In genomic region chr6:45436544-45437440, GRCh38 we compare ENCODE assay signal across 8 cellular contexts. TPM values are rescaled to one million over a fixed set of nuclear protein-coding genes. Genes with fewer than 3 reads are reported as not detected.
DNase-seq lines count a peak whose midpoint lies in the region; ATAC-seq and TF ChIP-seq lines count a peak whose summit lies in the region.

No MANE protein-coding gene starts in this region.

- DNase-seq in GDM1 (lab: John Stamatoyannopoulos, UW) (peak; percentile 33), substantia nigra (lab: John Stamatoyannopoulos, UW) (no peak), type B pancreatic cell (ENCODE audit: extremely low spot score, unreplicated experiment) (no peak), foreskin melanocyte (no peak)
- DNase-seq in Jurkat, Clone E6-1 (ENCODE audit: low read depth, low spot score), result peak; percentile 78
- DNase-seq in activated naive CD8-positive, alpha-beta T cell treated with anti-CD3 and anti-CD28 coated beads, Interleukin-2, amount 10 ng/mL, durations not matched to agents 7 days and 5 days, result no peak

- no peaks in the 10 kb centered on the region for H3K27me3 Mint-ChIP-seq in activated naive CD8-positive, alpha-beta T cell treated with anti-CD3 and anti-CD28 coated beads, Interleukin-2, amount 10 ng/mL, durations not matched to agents 7 days and 5 days
- H3K27me3 Mint-ChIP-seq in type B pancreatic cell, result no peaks in the 10 kb centered on the region

- H3K36me3 ChIP-seq in mesodermal cell (ENCODE audit: control insufficient read depth, insufficient read depth, low read length), result peaks cover 22% of the 10 kb centered on the region

- H3K4me3 ChIP-seq in Jurkat, Clone E6-1 (ENCODE audit: low read length), result no peak overlapping the region
- no peak overlapping the region for H3K4me3 ChIP-seq in mesodermal cell (ENCODE audit: extremely low read depth, insufficient read depth, low read length, poor library complexity, severe bottlenecking)

- H3K36me3 Mint-ChIP-seq in activated naive CD8-positive, alpha-beta T cell treated with anti-CD3 and anti-CD28 coated beads, Interleukin-2, amount 10 ng/mL, durations not matched to agents 7 days and 5 days, result peaks cover 3% of the 10 kb centered on the region
- H3K36me3 Mint-ChIP-seq in type B pancreatic cell, result no peaks in the 10 kb centered on the region

- H3K27ac Mint-ChIP-seq in activated naive CD8-positive, alpha-beta T cell treated with anti-CD3 and anti-CD28 coated beads, Interleukin-2, amount 10 ng/mL, durations not matched to agents 7 days and 5 days, result peak overlapping the region; percentile 5
- no peak overlapping the region for H3K27ac Mint-ChIP-seq in type B pancreatic cell

- no peaks in the 10 kb centered on the region for H3K9me3 ChIP-seq in mesodermal cell (ENCODE audit: control insufficient read depth, low read length)

- peaks cover 38% of the 10 kb centered on the region for H3K4me1 Mint-ChIP-seq in activated naive CD8-positive, alpha-beta T cell treated with anti-CD3 and anti-CD28 coated beads, Interleukin-2, amount 10 ng/mL, durations not matched to agents 7 days and 5 days
- peaks cover 27% of the 10 kb centered on the region for H3K4me1 Mint-ChIP-seq in type B pancreatic cell (ENCODE audit: unreplicated experiment)

- ATAC-seq in activated naive CD8-positive, alpha-beta T cell treated with anti-CD3 and anti-CD28 coated beads, Interleukin-2, amount 10 ng/mL, durations not matched to agents 7 days and 5 days (ENCODE audit: low read depth), result peak; percentile 76
- ATAC-seq in HG03342 (IDR thresholded peaks at IDR 0.05; ENCODE audit: unreplicated experiment), result no peak

- TF ChIP-seq CTCF in type B pancreatic cell (conservative IDR thresholded peaks at IDR 0.05), result no peak

- POLR2A ChIA-PET in activated naive CD8-positive, alpha-beta T cell treated with anti-CD3 and anti-CD28 coated beads, Interleukin-2, amount 10 ng/mL, durations not matched to agents 7 days and 5 days (lab: Charles Lee), result no interaction called here

- peak overlapping the region; percentile 37 for H3K4me3 Mint-ChIP-seq in activated naive CD8-positive, alpha-beta T cell treated with anti-CD3 and anti-CD28 coated beads, Interleukin-2, amount 10 ng/mL, durations not matched to agents 7 days and 5 days
- H3K4me3 Mint-ChIP-seq in type B pancreatic cell, result no peak overlapping the region

- H3K9me3 Mint-ChIP-seq in activated naive CD8-positive, alpha-beta T cell treated with anti-CD3 and anti-CD28 coated beads, Interleukin-2, amount 10 ng/mL, durations not matched to agents 7 days and 5 days, result no peaks in the 10 kb centered on the region
- no peaks in the 10 kb centered on the region for H3K9me3 Mint-ChIP-seq in type B pancreatic cell

- 73% methylated on average over 3 of the region's 7 CpGs; no CpG with 5 or more reads in 1 of the 2 experiments for WGBS in mesodermal cell (ENCODE audit: insufficient coverage in 2 of 2), 2 experiments

- peaks cover 42% of the 10 kb centered on the region for H3K4me1 ChIP-seq in mesodermal cell (ENCODE audit: control insufficient read depth, insufficient read depth, low read length, poor library complexity, severe bottlenecking)

- H3K27ac ChIP-seq in mesodermal cell (ENCODE audit: low read depth, low read length, severe bottlenecking) (peak overlapping the region; percentile 74), substantia nigra (ENCODE audit: low read depth, low read length, poor library complexity, severe bottlenecking) (no peak overlapping the region)

RNA-seq across cellular contexts. Expression of gene SUPT3H, which starts 59.1 kb away (rescaled TPM):
- 8.3 TPM for polyA plus RNA-seq in Jurkat, Clone E6-1 (2012; ENCODE audit: insufficient read depth, insufficient read length)
- 10 to 100 TPM; 10.1 to 11.6 TPM for total RNA-seq in activated naive CD8-positive, alpha-beta T cell treated with anti-CD3 and anti-CD28 coated beads, Interleukin-2, amount 10 ng/mL, durations not matched to agents 7 days and 5 days
- 18.9 TPM for polyA plus RNA-seq in mesodermal cell (2013, experiment 1 of 2)
- polyA plus RNA-seq in mesodermal cell (2013, experiment 2 of 2), result 25.7 TPM
- 8.6 and 18.4 TPM in 2 replicates for total RNA-seq in type B pancreatic cell (ENCODE audit: low replicate concordance)

Comparison
In these comparisons a context has a peak if more than half of its experiments do, and no peak if none do; other contexts are left out.
1. DNase-seq: peak in GDM1 (single experiment) and Jurkat, Clone E6-1 (single experiment); none in activated naive CD8-positive, alpha-beta T cell treated with anti-CD3 and anti-CD28 coated beads, Interleukin-2, amount 10 ng/mL, durations not matched to agents 7 days and 5 days (single experiment), substantia nigra (0 of 49), type B pancreatic cell (single experiment) and foreskin melanocyte (single experiment).